Comparison of ENCODE assay signal across 8 cellular contexts in genomic region chr16:4271176-4272113, GRCh38. TPM values are rescaled to one million over a fixed set of nuclear protein-coding genes. Genes with fewer than 3 reads are reported as not detected.
A peak's percentile ranks its signal among the peaks of the same experiment; 100 is the strongest.
DNase-seq lines count a peak whose midpoint lies in the region; ATAC-seq and TF ChIP-seq lines count a peak whose summit lies in the region.

No MANE protein-coding gene starts in this region.

- DNase-seq in BE2C (peak; percentile 97), GM19240 (ENCODE audit: insufficient read length, low spot score) (peak; percentile 93), NCI-H69 (lab: John Stamatoyannopoulos, UW) (peak; percentile 98), dorsolateral prefrontal cortex (peak; percentile 94 to 98 (median 97)), lower lobe of right lung (peak; percentile 97)
- peak; percentile 90 to 91 for DNase-seq in activated CD4-positive, alpha-beta T cell treated with anti-CD3 and anti-CD28 coated beads, Interleukin-2, amount 50 U/mL, for 48 hours
- peak; percentile 81 to 89 for DNase-seq in stimulated activated CD4-positive, alpha-beta T cell treated with anti-CD3 and anti-CD28 coated beads, Interleukin-4, amount 100 ng/mL, for 48 hours (ENCODE audit: low read depth in 2 of 2)

- ATAC-seq in HG03460 (IDR thresholded peaks at IDR 0.05; ENCODE audit: unreplicated experiment) = peak; percentile 69
- peak; percentile 90 to 93 for ATAC-seq in lower lobe of right lung

- H3K4me3 ChIP-seq in BE2C (ENCODE audit: low read depth, low read length) (peak overlapping the region; percentile 85), dorsolateral prefrontal cortex (peak overlapping the region; percentile 58 to 97 (median 88)), lower lobe of right lung (peak overlapping the region; percentile 65)

- no peak for TF ChIP-seq CTCF in BE2C (IDR thresholded peaks at IDR 0.05; ENCODE audit: low read depth, low read length)
- TF ChIP-seq CTCF in dorsolateral prefrontal cortex (IDR thresholded peaks at IDR 0.05 in 54 of 56, conservative IDR thresholded peaks at IDR 0.05 in 2 of 56; ENCODE audit: low read depth in 1 of 56, partially characterized antibody in 56 of 56) = peak in 30 of 56 donors; percentile 1 to 54 (median 30)
- peak; percentile 17 for TF ChIP-seq CTCF in lower lobe of right lung (IDR thresholded peaks at IDR 0.05)

- H3K27me3 ChIP-seq in BE2C (no peaks in the 10 kb centered on the region), dorsolateral prefrontal cortex (no peaks in the 10 kb centered on the region), lower lobe of right lung (ENCODE audit: low read depth) (no peaks in the 10 kb centered on the region)

- H3K36me3 ChIP-seq in BE2C (peaks cover 21% of the 10 kb centered on the region), lower lobe of right lung (no peaks in the 10 kb centered on the region)

- H3K9me3 ChIP-seq in BE2C (no peaks in the 10 kb centered on the region), lower lobe of right lung (no peaks in the 10 kb centered on the region)

- peak overlapping the region in 58 of 59 donors; percentile 32 to 97 (median 93) for H3K27ac ChIP-seq in dorsolateral prefrontal cortex
- H3K27ac ChIP-seq in lower lobe of right lung = peak overlapping the region; percentile 93

- intact Hi-C loops in dorsolateral prefrontal cortex (cut with DNase I) (loop anchor here (5.0 kb wide), 3 partner anchors 56 to 136 kb away; no protein-coding TSS in a partner anchor), lower lobe of right lung (cut with DNase I) (no loop called here)

- H3K4me1 ChIP-seq in BE2C = no peaks in the 10 kb centered on the region
- peaks cover 18% of the 10 kb centered on the region for H3K4me1 ChIP-seq in lower lobe of right lung

RNA-seq across cellular contexts. Expression of gene TFAP4, which starts 1.4 kb away (rescaled TPM):
- polyA plus RNA-seq in BE2C (2012; ENCODE audit: insufficient read depth, insufficient read length, low read depth) = 40.1 TPM
- 10 to 100 TPM in 119 of 120 experiments, 1 to 10 TPM in 1; 9.7 to 30.2 (median 16.2) TPM for total RNA-seq in dorsolateral prefrontal cortex
- 12.9 TPM for total RNA-seq in lower lobe of right lung

RNA-seq across cellular contexts. Expression of gene SRL, which starts 29.6 kb away (rescaled TPM):
- polyA plus RNA-seq in BE2C (2012; ENCODE audit: insufficient read depth, insufficient read length, low read depth) = 0.11 TPM
- total RNA-seq in dorsolateral prefrontal cortex (1 to 10 TPM in 71 of 120 experiments, under 1 TPM in 49; 0.42 to 4.2 (median 1.2) TPM), lower lobe of right lung (1.4 TPM)

RNA-seq across cellular contexts. Expression of gene GLIS2, which starts 44.4 kb away (rescaled TPM):
- polyA plus RNA-seq in BE2C (2012; ENCODE audit: insufficient read depth, insufficient read length, low read depth) = 45.4 TPM
- 10 to 100 TPM in 35 of 120 experiments, 1 to 10 TPM in 85; 5.4 to 21.8 (median 8.4) TPM for total RNA-seq in dorsolateral prefrontal cortex
- total RNA-seq in lower lobe of right lung = 21.5 TPM

Comparison
In these comparisons a context has a peak if more than half of its experiments do, and no peak if none do; other contexts are left out.
1. Peak in every context shown above with its lines: DNase-seq, ATAC-seq, H3K4me3 ChIP-seq and H3K27ac ChIP-seq.